8 cellular contexts compared by ENCODE assay signal in the genomic region with DNA sequence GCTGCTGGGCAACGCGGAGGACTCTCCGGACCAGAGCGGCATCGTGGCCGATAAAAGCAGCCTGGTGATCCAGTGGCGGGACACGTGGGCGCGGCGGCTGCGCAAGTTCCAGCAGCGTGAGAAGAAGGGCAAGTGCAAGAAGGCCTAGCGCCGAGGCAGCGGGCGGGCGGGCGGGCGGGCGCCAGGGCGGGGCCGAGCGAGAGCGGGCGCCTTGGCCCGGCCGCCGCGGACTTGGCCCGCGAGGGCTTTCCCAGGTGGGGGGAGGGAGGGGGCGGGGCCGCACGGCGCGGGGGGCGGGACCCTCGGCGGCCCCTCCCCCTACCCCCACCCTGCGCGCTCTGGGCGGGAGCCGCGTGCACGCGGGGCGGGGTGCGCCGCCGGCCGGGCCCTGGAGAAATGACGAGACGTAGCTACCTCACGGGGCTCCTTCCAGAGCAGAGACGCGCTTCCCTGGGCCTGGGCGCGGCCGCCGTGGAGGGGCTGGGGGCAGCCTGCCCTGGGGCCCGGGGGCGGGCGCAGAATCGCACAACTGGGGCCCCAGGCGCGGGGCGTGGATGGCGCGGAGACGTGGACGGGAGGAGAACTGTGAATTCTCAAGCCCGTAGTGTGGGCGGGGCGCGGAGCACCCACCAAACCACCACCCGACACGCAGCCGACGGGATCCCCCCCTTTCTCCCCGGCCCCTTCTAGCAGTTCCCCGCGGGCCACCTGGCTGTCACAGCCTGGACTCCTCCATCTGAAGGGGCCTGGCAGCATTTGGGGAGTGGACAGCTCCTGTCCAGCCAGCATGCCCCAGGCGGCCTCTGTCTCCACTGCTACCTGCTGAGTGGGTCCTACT.
DNase-seq lines count a peak whose midpoint lies in the region; ATAC-seq and TF ChIP-seq lines count a peak whose summit lies in the region.

No MANE protein-coding gene starts in this region.

- H3K27ac Mint-ChIP-seq in chondrocyte (ENCODE audit: unreplicated experiment), result peak overlapping the region; percentile 69

- peaks cover 2% of the 10 kb centered on the region for H3K4me1 Mint-ChIP-seq in chondrocyte (ENCODE audit: low read depth)

- ATAC-seq in GM18868 (IDR thresholded peaks at IDR 0.05; ENCODE audit: unreplicated experiment), result peak; percentile 52

- no peaks in the 10 kb centered on the region for H3K9me3 Mint-ChIP-seq in chondrocyte (ENCODE audit: low read depth)

- no peaks in the 10 kb centered on the region for H3K36me3 Mint-ChIP-seq in chondrocyte (ENCODE audit: low read depth)

- DNase-seq in HT-29 (ENCODE audit: low spot score), result peak; percentile 13
- DNase-seq in activated CD4-positive, alpha-beta T cell treated with anti-CD3 and anti-CD28 coated beads for 4 hours, result peak; percentile 56 to 67
- DNase-seq in chondrocyte (ENCODE audit: low spot score), result no peak
- DNase-seq in kidney glomerular epithelial cell (lab: John Stamatoyannopoulos, UW), result peak; percentile 25
- DNase-seq in stimulated activated CD4-positive, alpha-beta T cell treated with anti-CD3 and anti-CD28 coated beads, Interleukin-1b, Interleukin-23, amount 100 ng/mL, for 48 hours, result peak; percentile 69
- no peak for DNase-seq in NCI-H1048 (lab: John Stamatoyannopoulos, UW)
- DNase-seq in middle frontal gyrus (ENCODE audit: extremely low spot score, low spot score), result no peak

- no peaks in the 10 kb centered on the region for H3K27me3 Mint-ChIP-seq in chondrocyte (ENCODE audit: low read depth)

- TF ChIP-seq CTCF in chondrocyte (IDR thresholded peaks at IDR 0.05), result no peak

- peak overlapping the region; percentile 65 for H3K4me3 Mint-ChIP-seq in chondrocyte (ENCODE audit: unreplicated experiment)

Comparison
In these comparisons a context has a peak if more than half of its experiments do, and no peak if none do; other contexts are left out.
1. DNase-seq: peak in HT-29 (single experiment), activated CD4-positive, alpha-beta T cell treated with anti-CD3 and anti-CD28 coated beads for 4 hours (2 of 2), kidney glomerular epithelial cell (single experiment) and stimulated activated CD4-positive, alpha-beta T cell treated with anti-CD3 and anti-CD28 coated beads, Interleukin-1b, Interleukin-23, amount 100 ng/mL, for 48 hours (single experiment); none in chondrocyte (single experiment), NCI-H1048 (single experiment) and middle frontal gyrus (single experiment).